1 cellular context compared by ENCODE assay signal in the genomic region with DNA sequence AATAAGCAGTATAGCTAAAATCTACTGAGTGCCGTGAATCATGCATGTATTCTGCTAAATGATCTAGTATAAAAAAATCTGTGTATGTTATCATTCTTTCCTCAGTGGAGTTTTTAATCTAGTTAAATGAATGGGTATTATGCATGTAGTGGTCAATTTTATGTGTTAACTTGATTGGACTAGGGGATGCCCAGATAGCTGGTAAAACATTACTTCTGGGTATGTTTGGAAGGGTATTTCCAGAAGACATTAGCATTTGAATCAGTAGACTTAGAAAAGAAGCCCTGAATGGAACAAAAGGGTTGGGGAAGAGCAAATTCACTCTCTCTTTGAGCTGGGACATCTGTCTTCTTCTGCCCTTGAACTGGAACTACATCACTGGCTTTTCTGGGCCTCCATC.
TF ChIP-seq lines count a peak whose summit lies in the region.

No MANE protein-coding gene starts in this region.

TF ChIP-seq in IMR-90, 13 proteins besides CTCF, POLR2A, EP300 and RAD21 (continued from another document):
- TF ChIP-seq CHD1 (IDR thresholded peaks at IDR 0.05; ENCODE audit: low read depth, low read length): no peak
- TF ChIP-seq NFE2L2 (IDR thresholded peaks at IDR 0.05; ENCODE audit: low read depth, low read length): no peak
- no peak for TF ChIP-seq FOS (IDR thresholded peaks at IDR 0.05; ENCODE audit: low read depth, low read length)
- TF ChIP-seq, protein P1, sequence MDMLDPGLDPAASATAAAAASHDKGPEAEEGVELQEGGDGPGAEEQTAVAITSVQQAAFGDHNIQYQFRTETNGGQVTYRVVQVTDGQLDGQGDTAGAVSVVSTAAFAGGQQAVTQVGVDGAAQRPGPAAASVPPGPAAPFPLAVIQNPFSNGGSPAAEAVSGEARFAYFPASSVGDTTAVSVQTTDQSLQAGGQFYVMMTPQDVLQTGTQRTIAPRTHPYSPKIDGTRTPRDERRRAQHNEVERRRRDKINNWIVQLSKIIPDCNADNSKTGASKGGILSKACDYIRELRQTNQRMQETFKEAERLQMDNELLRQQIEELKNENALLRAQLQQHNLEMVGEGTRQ (IDR thresholded peaks at IDR 0.05; ENCODE audit: low read depth, low read length): no peak
- TF ChIP-seq BHLHE40 (IDR thresholded peaks at IDR 0.05; ENCODE audit: low read depth, low read length): no peak
- no peak for TF ChIP-seq CEBPB (IDR thresholded peaks at IDR 0.05; ENCODE audit: low read depth, low read length)
- TF ChIP-seq RFX5 (IDR thresholded peaks at IDR 0.05; ENCODE audit: low read depth, low read length): no peak
- no peak for TF ChIP-seq RCOR1 (IDR thresholded peaks at IDR 0.05; ENCODE audit: insufficient replicate concordance, low read length)
- TF ChIP-seq, protein P2, sequence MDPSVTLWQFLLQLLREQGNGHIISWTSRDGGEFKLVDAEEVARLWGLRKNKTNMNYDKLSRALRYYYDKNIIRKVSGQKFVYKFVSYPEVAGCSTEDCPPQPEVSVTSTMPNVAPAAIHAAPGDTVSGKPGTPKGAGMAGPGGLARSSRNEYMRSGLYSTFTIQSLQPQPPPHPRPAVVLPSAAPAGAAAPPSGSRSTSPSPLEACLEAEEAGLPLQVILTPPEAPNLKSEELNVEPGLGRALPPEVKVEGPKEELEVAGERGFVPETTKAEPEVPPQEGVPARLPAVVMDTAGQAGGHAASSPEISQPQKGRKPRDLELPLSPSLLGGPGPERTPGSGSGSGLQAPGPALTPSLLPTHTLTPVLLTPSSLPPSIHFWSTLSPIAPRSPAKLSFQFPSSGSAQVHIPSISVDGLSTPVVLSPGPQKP (IDR thresholded peaks at IDR 0.05; ENCODE audit: borderline replicate concordance, low read depth, low read length): no peak
- no peak for TF ChIP-seq SMC3 (IDR thresholded peaks at IDR 0.05; ENCODE audit: low read depth, low read length)
